16 cellular contexts compared by ENCODE assay signal in genomic region chr6:161256390-161256789, GRCh38.
"Had no signal": no experiment of that assay in that cellular context is flagged by ENCODE, and none has a peak within 500 bp of the region (broad histone marks: within the 10 kb centered on the region; RNA-seq: fewer than 3 reads in every experiment).

No MANE protein-coding gene starts in this region.

- ATAC-seq: activated CD8-positive, alpha-beta memory T cell treated with anti-CD3 and anti-CD28 coated beads, Interleukin-2, amount 10 ng/mL, durations not matched to agents 7 days and 5 days; activated naive CD4-positive, alpha-beta T cell treated with anti-CD3 and anti-CD28 coated beads, Interleukin-2, amount 50 U/mL, for 72 hours; foreskin keratinocyte; left lobe of liver; right cardiac atrium; stimulated activated memory B cell treated with anti-CD40 and anti-IgM and Interleukin-4, amounts not matched to agents 10 μg/mL and 1 μg/mL and 100 μg/mL, for 72 hours had no signal

- H3K9me3 ChIP-seq: neutrophil had no signal

- DNase-seq: activated CD4-positive, alpha-beta T cell treated with anti-CD3 and anti-CD28 coated beads for 1 hour; activated CD4-positive, alpha-beta T cell treated with anti-CD3 and anti-CD28 coated beads, Interleukin-2, amount 50 U/mL, for 48 hours; activated CD8-positive, alpha-beta memory T cell treated with anti-CD3 and anti-CD28 coated beads, Interleukin-2, amount 10 ng/mL, durations not matched to agents 7 days and 5 days; activated effector memory CD4-positive, alpha-beta T cell treated with Interleukin-2 at 50 U/mL for 16 hours; activated T-cell treated with anti-CD3 and anti-CD28 coated beads, Interleukin-2, amount 50 U/mL, for 24 hours; amniotic stem cell; foreskin keratinocyte; islet precursor cell; mammary epithelial cell; right cardiac atrium; T-helper 2 cell had no signal

- H3K36me3 ChIP-seq: neutrophil had no signal

- H3K27ac ChIP-seq: foreskin keratinocyte, neutrophil had no signal

- FAIRE-seq: colon had no signal

- H3K4me1 ChIP-seq: foreskin keratinocyte had no signal

- H3K27me3 ChIP-seq: foreskin keratinocyte, neutrophil had no signal
